1 cellular context compared by ENCODE assay signal in the genomic region with DNA sequence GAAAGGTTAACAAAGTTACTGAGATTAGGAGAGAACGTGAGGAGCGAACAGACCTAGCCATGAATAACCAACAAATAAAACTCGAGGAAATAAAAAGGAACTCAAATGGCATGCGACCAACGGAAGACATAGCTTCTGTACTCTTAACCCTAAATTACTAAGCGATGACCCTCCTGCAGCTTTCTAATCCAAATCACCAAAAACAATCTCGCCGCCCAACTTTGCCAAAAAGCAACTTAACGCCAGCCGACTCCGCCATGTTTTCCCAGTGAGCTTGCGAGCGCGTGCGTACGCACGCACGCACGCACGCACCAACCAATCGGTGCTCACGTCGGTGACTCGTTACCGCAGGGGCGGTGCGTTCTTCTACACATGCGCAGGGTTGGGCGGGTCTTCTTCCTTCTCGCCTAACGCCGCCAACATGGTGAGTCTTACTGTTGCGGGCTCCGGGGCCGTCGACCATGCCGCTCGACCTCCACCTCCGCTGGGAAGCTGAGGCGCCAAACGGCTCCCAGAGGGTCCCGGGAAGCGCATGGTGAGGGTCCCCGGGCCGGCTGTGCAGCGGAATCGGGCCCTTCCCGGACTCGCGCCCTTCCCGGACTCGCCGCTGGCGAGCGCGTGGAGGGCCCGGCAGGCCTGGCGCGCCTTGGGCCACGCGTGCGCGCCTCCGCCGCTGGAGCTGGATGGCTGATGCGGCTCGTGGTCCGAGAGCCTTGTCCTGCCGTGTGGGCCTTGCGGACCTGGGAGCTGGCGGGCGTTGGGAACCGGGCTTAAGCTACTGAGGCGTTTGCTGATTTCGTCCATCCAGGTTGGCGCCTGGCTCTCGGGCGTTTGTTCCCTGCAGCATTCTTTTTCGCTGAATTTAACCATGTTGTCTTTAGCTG.
TF ChIP-seq lines count a peak whose summit lies in the region.

Gene RPL14 (plus strand): TSS at position 400 of the 884 bp plus-strand sequence. CDS start 133 bp downstream, at position 533.

TF ChIP-seq in HEK293, 187 proteins besides CTCF, POLR2A, EP300 and RAD21 (continued from another document and continues in another):
- TF ChIP-seq, protein P1, sequence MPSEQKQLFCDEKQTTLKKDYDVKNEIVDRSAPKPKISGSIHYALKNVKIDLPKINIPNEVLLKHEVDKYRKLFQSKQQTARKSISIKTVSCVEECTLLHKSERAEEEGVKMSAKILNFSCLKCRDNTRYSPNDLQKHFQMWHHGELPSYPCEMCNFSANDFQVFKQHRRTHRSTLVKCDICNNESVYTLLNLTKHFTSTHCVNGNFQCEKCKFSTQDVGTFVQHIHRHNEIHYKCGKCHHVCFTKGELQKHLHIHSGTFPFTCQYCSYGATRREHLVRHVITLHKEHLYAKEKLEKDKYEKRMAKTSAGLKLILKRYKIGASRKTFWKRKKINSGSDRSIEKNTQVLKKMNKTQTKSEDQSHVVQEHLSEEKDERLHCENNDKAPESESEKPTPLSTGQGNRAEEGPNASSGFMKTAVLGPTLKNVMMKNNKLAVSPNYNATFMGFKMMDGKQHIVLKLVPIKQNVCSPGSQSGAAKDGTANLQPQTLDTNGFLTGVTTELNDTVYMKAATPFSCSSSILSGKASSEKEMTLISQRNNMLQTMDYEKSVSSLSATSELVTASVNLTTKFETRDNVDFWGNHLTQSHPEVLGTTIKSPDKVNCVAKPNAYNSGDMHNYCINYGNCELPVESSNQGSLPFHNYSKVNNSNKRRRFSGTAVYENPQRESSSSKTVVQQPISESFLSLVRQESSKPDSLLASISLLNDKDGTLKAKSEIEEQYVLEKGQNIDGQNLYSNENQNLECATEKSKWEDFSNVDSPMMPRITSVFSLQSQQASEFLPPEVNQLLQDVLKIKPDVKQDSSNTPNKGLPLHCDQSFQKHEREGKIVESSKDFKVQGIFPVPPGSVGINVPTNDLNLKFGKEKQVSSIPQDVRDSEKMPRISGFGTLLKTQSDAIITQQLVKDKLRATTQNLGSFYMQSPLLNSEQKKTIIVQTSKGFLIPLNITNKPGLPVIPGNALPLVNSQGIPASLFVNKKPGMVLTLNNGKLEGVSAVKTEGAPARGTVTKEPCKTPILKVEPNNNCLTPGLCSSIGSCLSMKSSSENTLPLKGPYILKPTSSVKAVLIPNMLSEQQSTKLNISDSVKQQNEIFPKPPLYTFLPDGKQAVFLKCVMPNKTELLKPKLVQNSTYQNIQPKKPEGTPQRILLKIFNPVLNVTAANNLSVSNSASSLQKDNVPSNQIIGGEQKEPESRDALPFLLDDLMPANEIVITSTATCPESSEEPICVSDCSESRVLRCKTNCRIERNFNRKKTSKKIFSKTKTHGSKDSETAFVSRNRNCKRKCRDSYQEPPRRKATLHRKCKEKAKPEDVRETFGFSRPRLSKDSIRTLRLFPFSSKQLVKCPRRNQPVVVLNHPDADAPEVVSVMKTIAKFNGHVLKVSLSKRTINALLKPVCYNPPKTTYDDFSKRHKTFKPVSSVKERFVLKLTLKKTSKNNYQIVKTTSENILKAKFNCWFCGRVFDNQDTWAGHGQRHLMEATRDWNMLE (tag by site-specific recombination; conservative IDR thresholded peaks at IDR 0.05; ENCODE audit: low read depth), result 0 out of 2 replicates have a peak, but pooled peaks have one; percentile 25
- no peak for TF ChIP-seq ZNF292 (tag by site-specific recombination; IDR thresholded peaks at IDR 0.05; ENCODE audit: borderline replicate concordance, low read depth)
- TF ChIP-seq ZNF629 (tag by site-specific recombination; IDR thresholded peaks at IDR 0.05), result no peak
- no peak for TF ChIP-seq TRIM28 (IDR thresholded peaks at IDR 0.05; ENCODE audit: borderline replicate concordance, low read length)
- TF ChIP-seq ZNF623 (tag by site-specific recombination; IDR thresholded peaks at IDR 0.05), result no peak
- TF ChIP-seq, protein P2, sequence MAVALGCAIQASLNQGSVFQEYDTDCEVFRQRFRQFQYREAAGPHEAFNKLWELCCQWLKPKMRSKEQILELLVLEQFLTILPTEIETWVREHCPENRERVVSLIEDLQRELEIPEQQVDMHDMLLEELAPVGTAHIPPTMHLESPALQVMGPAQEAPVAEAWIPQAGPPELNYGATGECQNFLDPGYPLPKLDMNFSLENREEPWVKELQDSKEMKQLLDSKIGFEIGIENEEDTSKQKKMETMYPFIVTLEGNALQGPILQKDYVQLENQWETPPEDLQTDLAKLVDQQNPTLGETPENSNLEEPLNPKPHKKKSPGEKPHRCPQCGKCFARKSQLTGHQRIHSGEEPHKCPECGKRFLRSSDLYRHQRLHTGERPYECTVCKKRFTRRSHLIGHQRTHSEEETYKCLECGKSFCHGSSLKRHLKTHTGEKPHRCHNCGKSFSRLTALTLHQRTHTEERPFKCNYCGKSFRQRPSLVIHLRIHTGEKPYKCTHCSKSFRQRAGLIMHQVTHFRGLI (tag by site-specific recombination; IDR thresholded peaks at IDR 0.05), result peak; percentile 34; the same call in 1 of the 2 replicates
- TF ChIP-seq ZNF16 (tag by site-specific recombination; IDR thresholded peaks at IDR 0.05; ENCODE audit: low read depth), result no peak
- TF ChIP-seq ZNF626 (tag by site-specific recombination; IDR thresholded peaks at IDR 0.05), result no peak
- TF ChIP-seq ZNF112 (tag by site-specific recombination; IDR thresholded peaks at IDR 0.05), result no peak
- peak; percentile 68 for TF ChIP-seq SP3 (tag by site-specific recombination; IDR thresholded peaks at IDR 0.05)
- TF ChIP-seq ZNF529 (tag by site-specific recombination; IDR thresholded peaks at IDR 0.05; ENCODE audit: insufficient replicate concordance), result no peak
- TF ChIP-seq KLF16 (tag by site-specific recombination; IDR thresholded peaks at IDR 0.05), result 0 out of 2 replicates have a peak, but pooled peaks have one; percentile 18
- TF ChIP-seq PRDM6 (tag by site-specific recombination; IDR thresholded peaks at IDR 0.05), result no peak
- TF ChIP-seq, protein P3, sequence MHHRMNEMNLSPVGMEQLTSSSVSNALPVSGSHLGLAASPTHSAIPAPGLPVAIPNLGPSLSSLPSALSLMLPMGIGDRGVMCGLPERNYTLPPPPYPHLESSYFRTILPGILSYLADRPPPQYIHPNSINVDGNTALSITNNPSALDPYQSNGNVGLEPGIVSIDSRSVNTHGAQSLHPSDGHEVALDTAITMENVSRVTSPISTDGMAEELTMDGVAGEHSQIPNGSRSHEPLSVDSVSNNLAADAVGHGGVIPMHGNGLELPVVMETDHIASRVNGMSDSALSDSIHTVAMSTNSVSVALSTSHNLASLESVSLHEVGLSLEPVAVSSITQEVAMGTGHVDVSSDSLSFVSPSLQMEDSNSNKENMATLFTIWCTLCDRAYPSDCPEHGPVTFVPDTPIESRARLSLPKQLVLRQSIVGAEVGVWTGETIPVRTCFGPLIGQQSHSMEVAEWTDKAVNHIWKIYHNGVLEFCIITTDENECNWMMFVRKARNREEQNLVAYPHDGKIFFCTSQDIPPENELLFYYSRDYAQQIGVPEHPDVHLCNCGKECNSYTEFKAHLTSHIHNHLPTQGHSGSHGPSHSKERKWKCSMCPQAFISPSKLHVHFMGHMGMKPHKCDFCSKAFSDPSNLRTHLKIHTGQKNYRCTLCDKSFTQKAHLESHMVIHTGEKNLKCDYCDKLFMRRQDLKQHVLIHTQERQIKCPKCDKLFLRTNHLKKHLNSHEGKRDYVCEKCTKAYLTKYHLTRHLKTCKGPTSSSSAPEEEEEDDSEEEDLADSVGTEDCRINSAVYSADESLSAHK (tag by site-specific recombination; IDR thresholded peaks at IDR 0.05), result no peak
- TF ChIP-seq PRDM10 (tag by site-specific recombination; IDR thresholded peaks at IDR 0.05), result no peak
- 0 out of 2 replicates have a peak, but pooled peaks have one; percentile 36 for TF ChIP-seq YY1 (tag by site-specific recombination; IDR thresholded peaks at IDR 0.05)
- TF ChIP-seq EGR2 (tag by site-specific recombination; IDR thresholded peaks at IDR 0.05; ENCODE audit: low read depth), result no peak
- no peak for TF ChIP-seq ZNF221 (tag by site-specific recombination; IDR thresholded peaks at IDR 0.05; ENCODE audit: borderline replicate concordance)
- TF ChIP-seq, protein P4, sequence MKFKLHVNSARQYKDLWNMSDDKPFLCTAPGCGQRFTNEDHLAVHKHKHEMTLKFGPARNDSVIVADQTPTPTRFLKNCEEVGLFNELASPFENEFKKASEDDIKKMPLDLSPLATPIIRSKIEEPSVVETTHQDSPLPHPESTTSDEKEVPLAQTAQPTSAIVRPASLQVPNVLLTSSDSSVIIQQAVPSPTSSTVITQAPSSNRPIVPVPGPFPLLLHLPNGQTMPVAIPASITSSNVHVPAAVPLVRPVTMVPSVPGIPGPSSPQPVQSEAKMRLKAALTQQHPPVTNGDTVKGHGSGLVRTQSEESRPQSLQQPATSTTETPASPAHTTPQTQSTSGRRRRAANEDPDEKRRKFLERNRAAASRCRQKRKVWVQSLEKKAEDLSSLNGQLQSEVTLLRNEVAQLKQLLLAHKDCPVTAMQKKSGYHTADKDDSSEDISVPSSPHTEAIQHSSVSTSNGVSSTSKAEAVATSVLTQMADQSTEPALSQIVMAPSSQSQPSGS (tag by site-specific recombination; IDR thresholded peaks at IDR 0.05; ENCODE audit: low read depth), result no peak
- TF ChIP-seq, protein P5, sequence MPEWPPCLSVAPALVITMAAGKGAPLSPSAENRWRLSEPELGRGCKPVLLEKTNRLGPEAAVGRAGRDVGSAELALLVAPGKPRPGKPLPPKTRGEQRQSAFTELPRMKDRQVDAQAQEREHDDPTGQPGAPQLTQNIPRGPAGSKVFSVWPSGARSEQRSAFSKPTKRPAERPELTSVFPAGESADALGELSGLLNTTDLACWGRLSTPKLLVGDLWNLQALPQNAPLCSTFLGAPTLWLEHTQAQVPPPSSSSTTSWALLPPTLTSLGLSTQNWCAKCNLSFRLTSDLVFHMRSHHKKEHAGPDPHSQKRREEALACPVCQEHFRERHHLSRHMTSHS (tag by site-specific recombination; IDR thresholded peaks at IDR 0.05), result no peak
- no peak for TF ChIP-seq ZFP3 (tag by site-specific recombination; IDR thresholded peaks at IDR 0.05; ENCODE audit: low read depth)
- TF ChIP-seq KLF7 (tag by site-specific recombination; IDR thresholded peaks at IDR 0.05; ENCODE audit: borderline replicate concordance), result no peak
- TF ChIP-seq BCL6B (tag by site-specific recombination; IDR thresholded peaks at IDR 0.05), result no peak
- TF ChIP-seq TCF7L2 (IDR thresholded peaks at IDR 0.05; ENCODE audit: borderline replicate concordance, low read depth, low read length), result no peak
- TF ChIP-seq ZSCAN30 (tag by site-specific recombination; IDR thresholded peaks at IDR 0.05), result 0 out of 2 replicates have a peak, but pooled peaks have one; percentile 30
- TF ChIP-seq ZNF132 (tag by site-specific recombination; IDR thresholded peaks at IDR 0.05; ENCODE audit: borderline replicate concordance), result no peak
